10 cellular contexts compared by ENCODE assay signal in the genomic region with DNA sequence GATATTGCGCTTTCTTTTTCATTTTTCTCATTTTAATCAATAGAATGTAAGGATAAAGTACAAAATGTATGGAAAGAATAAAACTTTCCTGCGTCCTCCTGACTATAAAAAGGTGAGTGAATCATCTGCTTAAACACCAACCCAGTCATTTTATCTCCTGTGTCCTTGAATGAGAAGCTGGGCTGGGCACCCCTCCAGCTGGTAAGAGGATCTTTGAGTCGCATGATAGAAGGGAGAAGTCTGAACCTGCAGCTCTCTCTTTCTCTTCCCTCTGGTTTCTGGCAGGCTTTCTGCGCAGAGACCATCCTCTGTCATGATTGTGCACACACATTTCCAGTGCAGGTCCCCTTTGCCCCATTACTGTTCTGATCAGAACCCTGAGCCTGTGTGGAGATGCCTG. TPM values are rescaled to one million over a fixed set of nuclear protein-coding genes. Genes with fewer than 3 reads are reported as not detected.
DNase-seq lines count a peak whose midpoint lies in the region; ATAC-seq lines count a peak whose summit lies in the region.
"Had no signal": no experiment of that assay in that cellular context is flagged by ENCODE, and none has a peak within 500 bp of the region (broad histone marks: within the 10 kb centered on the region; RNA-seq: fewer than 3 reads in every experiment).

No MANE protein-coding gene starts in this region.

- no peak for ATAC-seq in GM21360 (IDR thresholded peaks at IDR 0.05; ENCODE audit: unreplicated experiment)

- DNase-seq in HT1080 (ENCODE audit: low read depth) (peak; percentile 71), NCI-H446 treated with DMSO at 0.1 percent for 48 hours (lab: John Stamatoyannopoulos, UW) (peak; percentile 56), epithelial cell of prostate (ENCODE audit: low read depth, low spot score) (peak; percentile 85), renal cortical epithelial cell (ENCODE audit: low read depth) (peak; percentile 28), T-helper 2 cell (no peak)
- DNase-seq in stimulated activated naive CD4-positive, alpha-beta T cell (lab: John Stamatoyannopoulos, UW), result no peak
- DNase-seq: activated CD4-positive, alpha-beta T cell treated with anti-CD3 and anti-CD28 coated beads, Interleukin-2, amount 10 ng/mL, durations not matched to agents 24 days and 14 days; GDM1; NCI-H1694 had no signal

- peak overlapping the region; percentile 100 for H3K27ac ChIP-seq in epithelial cell of prostate

RNA-seq across cellular contexts. Expression of gene AKIRIN2, which starts 28.3 kb away (rescaled TPM):
- 19.4 and 32.4 TPM in 2 replicates for total RNA-seq in HT1080 (2014; rRNA removed; shearing (Covaris generic))
- 79.7 and 87.3 TPM in 2 replicates for polyA plus RNA-seq in HT1080 (2015; cell fraction: cytosol; rRNA removed)
- 71.7 and 86.0 TPM in 2 replicates for polyA plus RNA-seq in HT1080 (2015; cell fraction: nucleus; rRNA removed)
- 19.4 and 29.7 TPM in 2 replicates for total RNA-seq in renal cortical epithelial cell

Comparison
In these comparisons a context has a peak if more than half of its experiments do, and no peak if none do; other contexts are left out.
1. DNase-seq: peak in HT1080 (single experiment), NCI-H446 treated with DMSO at 0.1 percent for 48 hours (single experiment), epithelial cell of prostate (single experiment) and renal cortical epithelial cell (single experiment); none in T-helper 2 cell (0 of 5) and stimulated activated naive CD4-positive, alpha-beta T cell (0 of 6).